In the genomic region with DNA sequence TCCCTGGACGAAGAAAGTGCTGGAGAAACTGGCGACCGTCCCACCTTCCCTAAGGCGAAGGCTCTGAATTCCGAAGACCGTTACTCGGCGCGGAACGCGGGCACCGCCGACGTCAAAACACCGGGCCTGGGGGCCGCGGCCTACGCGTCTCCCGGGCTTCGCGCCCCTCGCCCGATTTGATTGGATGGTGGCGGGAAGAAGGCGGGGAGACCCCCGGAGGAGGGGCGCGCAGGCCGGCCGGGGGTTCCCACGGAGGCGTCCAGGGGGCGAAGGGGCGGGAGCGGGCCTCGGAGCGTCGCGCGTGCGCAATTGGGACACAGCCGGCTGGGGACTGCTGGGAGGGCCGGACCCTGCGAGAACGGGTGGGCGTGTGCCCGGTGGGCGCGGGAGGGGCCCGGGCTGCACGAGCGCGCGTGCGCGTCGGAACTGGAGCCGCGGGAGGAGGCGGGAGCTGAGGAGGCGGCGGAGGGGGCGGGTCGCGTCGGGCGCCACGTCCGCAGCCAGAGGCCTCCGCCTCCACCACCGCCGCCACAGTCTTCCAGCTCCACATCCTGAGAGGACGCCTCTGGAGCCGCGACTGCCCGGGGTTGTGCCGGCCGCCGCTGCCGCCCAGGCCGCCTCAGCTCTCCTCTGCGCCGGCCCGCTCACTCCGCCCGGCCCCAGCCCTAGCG, we compare ENCODE assay signal across 1 cellular context.
TF ChIP-seq lines count a peak whose summit lies in the region.

A gene (plus strand): TSS at position 531 of the 671 bp plus-strand sequence. CDS start 11,210 bp downstream, outside the sequence.

TF ChIP-seq in K562, 482 proteins besides CTCF, POLR2A, EP300 and RAD21 (continued from another document and continues in another):
- TF ChIP-seq, protein P1, sequence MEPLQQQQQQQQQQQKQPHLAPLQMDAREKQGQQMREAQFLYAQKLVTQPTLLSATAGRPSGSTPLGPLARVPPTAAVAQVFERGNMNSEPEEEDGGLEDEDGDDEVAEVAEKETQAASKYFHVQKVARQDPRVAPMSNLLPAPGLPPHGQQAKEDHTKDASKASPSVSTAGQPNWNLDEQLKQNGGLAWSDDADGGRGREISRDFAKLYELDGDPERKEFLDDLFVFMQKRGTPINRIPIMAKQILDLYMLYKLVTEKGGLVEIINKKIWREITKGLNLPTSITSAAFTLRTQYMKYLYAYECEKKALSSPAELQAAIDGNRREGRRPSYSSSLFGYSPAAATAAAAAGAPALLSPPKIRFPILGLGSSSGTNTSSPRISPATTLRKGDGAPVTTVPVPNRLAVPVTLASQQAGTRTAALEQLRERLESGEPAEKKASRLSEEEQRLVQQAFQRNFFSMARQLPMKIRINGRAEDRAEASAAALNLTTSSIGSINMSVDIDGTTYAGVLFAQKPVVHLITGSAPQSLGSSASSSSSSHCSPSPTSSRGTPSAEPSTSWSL (CRISPR knock-in tag; IDR thresholded peaks at IDR 0.05; ENCODE audit: borderline replicate concordance), result no peak
- TF ChIP-seq NRF1 (conservative IDR thresholded peaks at IDR 0.05 in 1 of 2, IDR thresholded peaks at IDR 0.05 in 1 of 2) (peak; percentile 94 to 95), POLR3A (IDR thresholded peaks at IDR 0.05; ENCODE audit: borderline replicate concordance, extremely low read depth, insufficient read depth, insufficient read length) (no peak), ZNF780A (CRISPR knock-in tag; IDR thresholded peaks at IDR 0.05) (no peak), SMARCE1 (IDR thresholded peaks at IDR 0.05) (no peak), HMG20A (CRISPR knock-in tag; conservative IDR thresholded peaks at IDR 0.05) (no peak), ZNF507 (tag; conservative IDR thresholded peaks at IDR 0.05) (no peak), DPF2 (IDR thresholded peaks at IDR 0.05) (no peak), ZEB2 (IDR thresholded peaks at IDR 0.05) (no peak), ZNF41 (CRISPR knock-in tag; conservative IDR thresholded peaks at IDR 0.05) (no peak), KLF6 (CRISPR knock-in tag; IDR thresholded peaks at IDR 0.05; ENCODE audit: borderline replicate concordance) (no peak), TEAD1 (CRISPR knock-in tag; IDR thresholded peaks at IDR 0.05) (no peak; a peak in 1 of 4 replicates), SP1 (CRISPR knock-in tag; IDR thresholded peaks at IDR 0.05) (0 out of 2 replicates have a peak, but pooled peaks have one; percentile 13), IFI16 (CRISPR knock-in tag; IDR thresholded peaks at IDR 0.05) (no peak), TEAD4 (IDR thresholded peaks at IDR 0.05; ENCODE audit: low read length) (no peak; the same call in 1 of the 2 replicates), TEAD4 (CRISPR knock-in tag; IDR thresholded peaks at IDR 0.05; ENCODE audit: borderline replicate concordance) (0 out of 2 replicates have a peak, but pooled peaks have one; percentile 22), FOS (IDR thresholded peaks at IDR 0.05; ENCODE audit: extremely low read depth, insufficient read length) (no peak), CBX3 (IDR thresholded peaks at IDR 0.05; ENCODE audit: borderline replicate concordance in 1 of 2, low read length in 2 of 2) (no peak), NELFE (IDR thresholded peaks at IDR 0.05; ENCODE audit: insufficient read depth, insufficient read length) (no peak), TRIM28 (IDR thresholded peaks at IDR 0.05) (no peak), ZNF124 (CRISPR knock-in tag; IDR thresholded peaks at IDR 0.05) (no peak), ADNP (tag; IDR thresholded peaks at IDR 0.05) (no peak), RNF2 (IDR thresholded peaks at IDR 0.05) (peak; percentile 63; the same call in 1 of the 2 replicates), ZNF408 (CRISPR knock-in tag; IDR thresholded peaks at IDR 0.05; ENCODE audit: low read depth) (no peak), NCOA2 (IDR thresholded peaks at IDR 0.05; ENCODE audit: partially characterized antibody in 2 of 2) (no peak), ZNF76 (CRISPR knock-in tag; IDR thresholded peaks at IDR 0.05; ENCODE audit: borderline replicate concordance) (no peak), RCOR1 (IDR thresholded peaks at IDR 0.05; ENCODE audit: borderline replicate concordance in 1 of 2, low read depth in 2 of 2, low read length in 2 of 2) (0 out of 4 replicates have a peak, but pooled peaks of 1 of the 2 experiments have one; percentile 7)
- TF ChIP-seq, protein P2, sequence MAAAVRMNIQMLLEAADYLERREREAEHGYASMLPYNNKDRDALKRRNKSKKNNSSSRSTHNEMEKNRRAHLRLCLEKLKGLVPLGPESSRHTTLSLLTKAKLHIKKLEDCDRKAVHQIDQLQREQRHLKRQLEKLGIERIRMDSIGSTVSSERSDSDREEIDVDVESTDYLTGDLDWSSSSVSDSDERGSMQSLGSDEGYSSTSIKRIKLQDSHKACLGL (CRISPR knock-in tag; IDR thresholded peaks at IDR 0.05; ENCODE audit: borderline replicate concordance, poor library complexity, severe bottlenecking), result no peak
- TF ChIP-seq, protein P3, sequence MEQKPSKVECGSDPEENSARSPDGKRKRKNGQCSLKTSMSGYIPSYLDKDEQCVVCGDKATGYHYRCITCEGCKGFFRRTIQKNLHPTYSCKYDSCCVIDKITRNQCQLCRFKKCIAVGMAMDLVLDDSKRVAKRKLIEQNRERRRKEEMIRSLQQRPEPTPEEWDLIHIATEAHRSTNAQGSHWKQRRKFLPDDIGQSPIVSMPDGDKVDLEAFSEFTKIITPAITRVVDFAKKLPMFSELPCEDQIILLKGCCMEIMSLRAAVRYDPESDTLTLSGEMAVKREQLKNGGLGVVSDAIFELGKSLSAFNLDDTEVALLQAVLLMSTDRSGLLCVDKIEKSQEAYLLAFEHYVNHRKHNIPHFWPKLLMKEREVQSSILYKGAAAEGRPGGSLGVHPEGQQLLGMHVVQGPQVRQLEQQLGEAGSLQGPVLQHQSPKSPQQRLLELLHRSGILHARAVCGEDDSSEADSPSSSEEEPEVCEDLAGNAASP (IDR thresholded peaks at IDR 0.05), result no peak
- TF ChIP-seq, protein P4, sequence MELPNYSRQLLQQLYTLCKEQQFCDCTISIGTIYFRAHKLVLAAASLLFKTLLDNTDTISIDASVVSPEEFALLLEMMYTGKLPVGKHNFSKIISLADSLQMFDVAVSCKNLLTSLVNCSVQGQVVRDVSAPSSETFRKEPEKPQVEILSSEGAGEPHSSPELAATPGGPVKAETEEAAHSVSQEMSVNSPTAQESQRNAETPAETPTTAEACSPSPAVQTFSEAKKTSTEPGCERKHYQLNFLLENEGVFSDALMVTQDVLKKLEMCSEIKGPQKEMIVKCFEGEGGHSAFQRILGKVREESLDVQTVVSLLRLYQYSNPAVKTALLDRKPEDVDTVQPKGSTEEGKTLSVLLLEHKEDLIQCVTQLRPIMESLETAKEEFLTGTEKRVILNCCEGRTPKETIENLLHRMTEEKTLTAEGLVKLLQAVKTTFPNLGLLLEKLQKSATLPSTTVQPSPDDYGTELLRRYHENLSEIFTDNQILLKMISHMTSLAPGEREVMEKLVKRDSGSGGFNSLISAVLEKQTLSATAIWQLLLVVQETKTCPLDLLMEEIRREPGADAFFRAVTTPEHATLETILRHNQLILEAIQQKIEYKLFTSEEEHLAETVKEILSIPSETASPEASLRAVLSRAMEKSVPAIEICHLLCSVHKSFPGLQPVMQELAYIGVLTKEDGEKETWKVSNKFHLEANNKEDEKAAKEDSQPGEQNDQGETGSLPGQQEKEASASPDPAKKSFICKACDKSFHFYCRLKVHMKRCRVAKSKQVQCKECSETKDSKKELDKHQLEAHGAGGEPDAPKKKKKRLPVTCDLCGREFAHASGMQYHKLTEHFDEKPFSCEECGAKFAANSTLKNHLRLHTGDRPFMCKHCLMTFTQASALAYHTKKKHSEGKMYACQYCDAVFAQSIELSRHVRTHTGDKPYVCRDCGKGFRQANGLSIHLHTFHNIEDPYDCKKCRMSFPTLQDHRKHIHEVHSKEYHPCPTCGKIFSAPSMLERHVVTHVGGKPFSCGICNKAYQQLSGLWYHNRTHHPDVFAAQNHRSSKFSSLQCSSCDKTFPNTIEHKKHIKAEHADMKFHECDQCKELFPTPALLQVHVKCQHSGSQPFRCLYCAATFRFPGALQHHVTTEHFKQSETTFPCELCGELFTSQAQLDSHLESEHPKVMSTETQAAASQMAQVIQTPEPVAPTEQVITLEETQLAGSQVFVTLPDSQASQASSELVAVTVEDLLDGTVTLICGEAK (IDR thresholded peaks at IDR 0.05), result no peak; the same call in 1 of the 2 replicates
- TF ChIP-seq, protein P4 (CRISPR knock-in tag; IDR thresholded peaks at IDR 0.05), result no peak
- TF ChIP-seq, protein P5, sequence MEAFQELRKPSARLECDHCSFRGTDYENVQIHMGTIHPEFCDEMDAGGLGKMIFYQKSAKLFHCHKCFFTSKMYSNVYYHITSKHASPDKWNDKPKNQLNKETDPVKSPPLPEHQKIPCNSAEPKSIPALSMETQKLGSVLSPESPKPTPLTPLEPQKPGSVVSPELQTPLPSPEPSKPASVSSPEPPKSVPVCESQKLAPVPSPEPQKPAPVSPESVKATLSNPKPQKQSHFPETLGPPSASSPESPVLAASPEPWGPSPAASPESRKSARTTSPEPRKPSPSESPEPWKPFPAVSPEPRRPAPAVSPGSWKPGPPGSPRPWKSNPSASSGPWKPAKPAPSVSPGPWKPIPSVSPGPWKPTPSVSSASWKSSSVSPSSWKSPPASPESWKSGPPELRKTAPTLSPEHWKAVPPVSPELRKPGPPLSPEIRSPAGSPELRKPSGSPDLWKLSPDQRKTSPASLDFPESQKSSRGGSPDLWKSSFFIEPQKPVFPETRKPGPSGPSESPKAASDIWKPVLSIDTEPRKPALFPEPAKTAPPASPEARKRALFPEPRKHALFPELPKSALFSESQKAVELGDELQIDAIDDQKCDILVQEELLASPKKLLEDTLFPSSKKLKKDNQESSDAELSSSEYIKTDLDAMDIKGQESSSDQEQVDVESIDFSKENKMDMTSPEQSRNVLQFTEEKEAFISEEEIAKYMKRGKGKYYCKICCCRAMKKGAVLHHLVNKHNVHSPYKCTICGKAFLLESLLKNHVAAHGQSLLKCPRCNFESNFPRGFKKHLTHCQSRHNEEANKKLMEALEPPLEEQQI (IDR thresholded peaks at IDR 0.05), result no peak
- TF ChIP-seq, protein P6, sequence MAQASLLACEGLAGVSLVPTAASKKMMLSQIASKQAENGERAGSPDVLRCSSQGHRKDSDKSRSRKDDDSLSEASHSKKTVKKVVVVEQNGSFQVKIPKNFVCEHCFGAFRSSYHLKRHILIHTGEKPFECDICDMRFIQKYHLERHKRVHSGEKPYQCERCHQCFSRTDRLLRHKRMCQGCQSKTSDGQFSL (CRISPR knock-in tag; IDR thresholded peaks at IDR 0.05), result no peak
- TF ChIP-seq, protein P6 (tag; IDR thresholded peaks at IDR 0.05), result no peak
- TF ChIP-seq, protein P7, sequence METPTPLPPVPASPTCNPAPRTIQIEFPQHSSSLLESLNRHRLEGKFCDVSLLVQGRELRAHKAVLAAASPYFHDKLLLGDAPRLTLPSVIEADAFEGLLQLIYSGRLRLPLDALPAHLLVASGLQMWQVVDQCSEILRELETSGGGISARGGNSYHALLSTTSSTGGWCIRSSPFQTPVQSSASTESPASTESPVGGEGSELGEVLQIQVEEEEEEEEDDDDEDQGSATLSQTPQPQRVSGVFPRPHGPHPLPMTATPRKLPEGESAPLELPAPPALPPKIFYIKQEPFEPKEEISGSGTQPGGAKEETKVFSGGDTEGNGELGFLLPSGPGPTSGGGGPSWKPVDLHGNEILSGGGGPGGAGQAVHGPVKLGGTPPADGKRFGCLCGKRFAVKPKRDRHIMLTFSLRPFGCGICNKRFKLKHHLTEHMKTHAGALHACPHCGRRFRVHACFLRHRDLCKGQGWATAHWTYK (CRISPR knock-in tag; IDR thresholded peaks at IDR 0.05), result no peak
- TF ChIP-seq, protein P8, sequence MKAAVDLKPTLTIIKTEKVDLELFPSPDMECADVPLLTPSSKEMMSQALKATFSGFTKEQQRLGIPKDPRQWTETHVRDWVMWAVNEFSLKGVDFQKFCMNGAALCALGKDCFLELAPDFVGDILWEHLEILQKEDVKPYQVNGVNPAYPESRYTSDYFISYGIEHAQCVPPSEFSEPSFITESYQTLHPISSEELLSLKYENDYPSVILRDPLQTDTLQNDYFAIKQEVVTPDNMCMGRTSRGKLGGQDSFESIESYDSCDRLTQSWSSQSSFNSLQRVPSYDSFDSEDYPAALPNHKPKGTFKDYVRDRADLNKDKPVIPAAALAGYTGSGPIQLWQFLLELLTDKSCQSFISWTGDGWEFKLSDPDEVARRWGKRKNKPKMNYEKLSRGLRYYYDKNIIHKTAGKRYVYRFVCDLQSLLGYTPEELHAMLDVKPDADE (conservative IDR thresholded peaks at IDR 0.05; ENCODE audit: control insufficient read depth, low read depth, low read length), result no peak
- TF ChIP-seq, protein P9, sequence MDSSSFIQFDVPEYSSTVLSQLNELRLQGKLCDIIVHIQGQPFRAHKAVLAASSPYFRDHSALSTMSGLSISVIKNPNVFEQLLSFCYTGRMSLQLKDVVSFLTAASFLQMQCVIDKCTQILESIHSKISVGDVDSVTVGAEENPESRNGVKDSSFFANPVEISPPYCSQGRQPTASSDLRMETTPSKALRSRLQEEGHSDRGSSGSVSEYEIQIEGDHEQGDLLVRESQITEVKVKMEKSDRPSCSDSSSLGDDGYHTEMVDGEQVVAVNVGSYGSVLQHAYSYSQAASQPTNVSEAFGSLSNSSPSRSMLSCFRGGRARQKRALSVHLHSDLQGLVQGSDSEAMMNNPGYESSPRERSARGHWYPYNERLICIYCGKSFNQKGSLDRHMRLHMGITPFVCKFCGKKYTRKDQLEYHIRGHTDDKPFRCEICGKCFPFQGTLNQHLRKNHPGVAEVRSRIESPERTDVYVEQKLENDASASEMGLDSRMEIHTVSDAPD (CRISPR knock-in tag; IDR thresholded peaks at IDR 0.05), result no peak
